Comparison of ENCODE assay signal across 24 cellular contexts in the genomic region with DNA sequence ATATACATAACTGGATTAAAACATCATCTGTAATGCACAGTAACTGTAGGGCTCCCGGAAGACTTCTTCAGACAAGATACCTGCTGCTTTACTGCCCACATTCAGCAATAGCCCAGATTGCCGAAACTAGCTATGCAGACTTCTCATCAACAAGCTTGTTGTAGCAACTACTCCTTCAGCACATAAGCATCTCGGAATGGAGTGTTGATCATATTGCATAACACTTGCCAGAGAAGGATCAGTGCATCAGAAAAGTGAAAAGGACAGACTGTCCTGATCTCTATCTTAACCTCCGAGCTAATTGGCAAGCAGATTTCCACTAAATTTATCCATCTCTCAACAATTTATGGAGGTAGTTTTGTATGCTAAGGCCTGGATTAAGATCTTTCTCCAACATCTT.
DNase-seq lines count a peak whose midpoint lies in the region; ATAC-seq and TF ChIP-seq lines count a peak whose summit lies in the region.
"Had no signal": no experiment of that assay in that cellular context is flagged by ENCODE, and none has a peak within 500 bp of the region (broad histone marks: within the 10 kb centered on the region; RNA-seq: fewer than 3 reads in every experiment).

No MANE protein-coding gene starts in this region.

- no peak overlapping the region for H3K4me3 ChIP-seq in LNCaP clone FGC (ENCODE audit: low read depth, low read length)
- H3K4me3 ChIP-seq in esophagus muscularis mucosa, result no peak overlapping the region
- H3K4me3 ChIP-seq in left ventricle myocardium inferior, result no peak overlapping the region
- H3K4me3 ChIP-seq: SJSA1, spleen had no signal

- H3K9me3 ChIP-seq in esophagus muscularis mucosa, result no peaks in the 10 kb centered on the region
- no peaks in the 10 kb centered on the region for H3K9me3 ChIP-seq in left ventricle myocardium inferior (replicated peaks)
- H3K9me3 ChIP-seq: Caco-2 had no signal

- peaks cover 0 to 10% (median 5%) of the 10 kb centered on the region in 4 donors for H3K4me1 ChIP-seq in esophagus muscularis mucosa
- H3K4me1 ChIP-seq in left ventricle myocardium inferior, result no peaks in the 10 kb centered on the region
- H3K4me1 ChIP-seq: Caco-2, SJSA1 had no signal

- no peaks in the 10 kb centered on the region for H3K36me3 ChIP-seq in esophagus muscularis mucosa
- no peaks in the 10 kb centered on the region for H3K36me3 ChIP-seq in left ventricle myocardium inferior
- H3K36me3 ChIP-seq: SJSA1, spleen had no signal

- H3K27me3 ChIP-seq in esophagus muscularis mucosa, result no peaks in the 10 kb centered on the region
- no peaks in the 10 kb centered on the region for H3K27me3 ChIP-seq in left ventricle myocardium inferior (ENCODE audit: low read depth)
- H3K27me3 ChIP-seq: SJSA1, spleen had no signal

- WGBS in esophagus muscularis mucosa, result 54% methylated on average over 4 of the region's 4 CpGs

- ATAC-seq in omental fat pad (ENCODE audit: low FRiP score), result peak; percentile 62
- ATAC-seq in HG03135 (IDR thresholded peaks at IDR 0.05; ENCODE audit: unreplicated experiment), result no peak
- ATAC-seq: activated T-cell treated with anti-CD3 and anti-CD28 coated beads, Interleukin-2, amount 50 U/mL, for 72 hours; left ventricle myocardium superior; natural killer cell had no signal

- H3K27ac ChIP-seq in 22Rv1, result peak overlapping the region; percentile 39
- H3K27ac ChIP-seq in esophagus muscularis mucosa (replicated peaks in 1 of 4), result peak overlapping the region in 1 of 4 donors; percentile 15
- no peak overlapping the region for H3K27ac ChIP-seq in left ventricle myocardium inferior (replicated peaks)
- H3K27ac ChIP-seq: SJSA1 had no signal

- peak; percentile 66 for TF ChIP-seq EP300 in esophagus muscularis mucosa (IDR thresholded peaks at IDR 0.05)

- peak; percentile 75 for DNase-seq in LNCaP clone FGC (ENCODE audit: low read depth)
- DNase-seq in esophagus muscularis mucosa (ENCODE audit: extremely low spot score), result no peak
- no peak for DNase-seq in omental fat pad (ENCODE audit: low spot score)
- no peak for DNase-seq in dedifferentiated amniotic fluid mesenchymal stem cell (ENCODE audit: extremely low spot score)
- DNase-seq in HCEC 1CT, result no peak
- DNase-seq in left ventricle myocardium inferior, result no peak
- DNase-seq: activated CD4-positive, CD25-positive, alpha-beta regulatory T cell; activated naive CD4-positive, alpha-beta T cell treated with anti-CD3 and anti-CD28 coated beads for 36 hours; activated T-cell treated with anti-CD3 and anti-CD28 coated beads, Interleukin-2, amount 50 U/mL, for 72 hours; amygdala; C1 segment of cervical spinal cord; Caco-2; DMS79 treated with DMSO at 0.1 percent for 48 hours; effector CD4-positive, alpha-beta T cell; GF-D8; GOT3; left ventricle myocardium superior; natural killer cell; spleen; substantia nigra; T-helper 1 cell had no signal

- no peak for TF ChIP-seq POLR2A in esophagus muscularis mucosa (IDR thresholded peaks at IDR 0.05; ENCODE audit: low read depth)

- intact Hi-C loops in esophagus muscularis mucosa (cut with DNase I) (no loop called here), left ventricle myocardium inferior (cut with micrococcal nuclease) (no loop called here)

- TF ChIP-seq CTCF in 22Rv1 (IDR thresholded peaks at IDR 0.05), result no peak
- TF ChIP-seq CTCF in LNCaP clone FGC (IDR thresholded peaks at IDR 0.05; ENCODE audit: control insufficient read depth, extremely low read depth, insufficient read depth), result no peak
- TF ChIP-seq CTCF in esophagus muscularis mucosa (IDR thresholded peaks at IDR 0.05), result no peak
- no peak for TF ChIP-seq CTCF in omental fat pad (IDR thresholded peaks at IDR 0.05)
- TF ChIP-seq CTCF in left ventricle myocardium inferior (IDR thresholded peaks at IDR 0.05; ENCODE audit: borderline replicate concordance), result no peak
